In genomic region chr2:222105046-222105445, GRCh38 we compare ENCODE assay signal across 27 cellular contexts.
"Had no signal": no experiment of that assay in that cellular context is flagged by ENCODE, and none has a peak within 500 bp of the region (broad histone marks: within the 10 kb centered on the region; RNA-seq: fewer than 3 reads in every experiment).

No MANE protein-coding gene starts in this region.

- H3K27ac ChIP-seq: body of pancreas, sigmoid colon, stomach, suprapubic skin, tibial nerve had no signal

- DNase-seq: activated CD4-positive, alpha-beta T cell treated with anti-CD3 and anti-CD28 coated beads for 1 hour; activated CD4-positive, alpha-beta T cell treated with anti-CD3 and anti-CD28 coated beads, Interleukin-2, amount 50 U/mL, for 1 hour; activated naive CD4-positive, alpha-beta T cell treated with Interleukin-2 at 50 U/mL for 16 hours; activated naive CD8-positive, alpha-beta T cell treated with anti-CD3 and anti-CD28 coated beads, Interleukin-2, amount 10 ng/mL, durations not matched to agents 7 days and 5 days; activated T-cell treated with anti-CD3 and anti-CD28 coated beads, Interleukin-2, amount 50 U/mL, for 1 hour; amniotic stem cell; body of pancreas; caudate nucleus; dermis blood vessel endothelial cell; effector memory CD4-positive, alpha-beta T cell; hypothalamus; left cardiac atrium; mesenchymal stem cell; nucleus accumbens; posterior cingulate gyrus; retina; sigmoid colon; stimulated activated CD4-positive, alpha-beta T cell treated with anti-CD3 and anti-CD28 coated beads, Interleukin-15, amount 100 ng/mL, for 24 hours; stomach; T-cell had no signal

- H3K4me2 ChIP-seq: smooth muscle cell had no signal

- H3K27me3 ChIP-seq: body of pancreas, sigmoid colon, stomach, tibial nerve had no signal

- ATAC-seq: body of pancreas; esophagus mucosa; left cardiac atrium; stimulated activated memory B cell treated with anti-CD40 and anti-IgM and Interleukin-4, amounts not matched to agents 10 μg/mL and 1 μg/mL and 100 μg/mL, for 72 hours; T-cell had no signal

- H3K9me3 ChIP-seq: body of pancreas, sigmoid colon, stomach, suprapubic skin, tibial nerve had no signal

- H3K4me1 ChIP-seq: body of pancreas, suprapubic skin had no signal

- H3K36me3 ChIP-seq: sigmoid colon, stomach, suprapubic skin, tibial nerve had no signal

- H3K4me3 ChIP-seq: body of pancreas, sigmoid colon, smooth muscle cell, stomach, suprapubic skin, tibial nerve had no signal

- FAIRE-seq: frontal cortex, TTC549 had no signal
